11 cellular contexts compared by ENCODE assay signal in the genomic region with DNA sequence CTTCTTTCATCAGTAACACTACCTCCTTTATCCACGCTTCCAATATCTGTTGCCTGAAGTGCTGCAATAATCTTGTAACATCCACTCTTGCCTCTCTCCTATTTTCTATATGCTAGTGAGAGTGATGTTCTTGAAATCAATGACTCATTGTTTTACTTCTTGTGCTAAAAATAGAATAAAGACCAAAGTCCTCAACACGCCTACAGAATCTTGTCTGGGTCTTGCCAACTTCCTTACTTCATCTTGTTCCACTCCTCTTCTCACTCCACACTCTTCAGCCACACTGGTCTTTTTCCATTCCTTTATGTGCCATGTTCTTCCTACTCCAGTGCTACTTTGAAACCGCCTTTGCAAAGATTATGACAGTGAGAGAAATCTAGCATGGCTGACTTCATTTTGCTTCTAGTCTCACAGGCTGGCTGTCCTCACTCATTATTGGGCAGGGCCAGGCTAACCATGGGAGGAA.
DNase-seq lines count a peak whose midpoint lies in the region; ATAC-seq and TF ChIP-seq lines count a peak whose summit lies in the region.
"Had no signal": no experiment of that assay in that cellular context is flagged by ENCODE, and none has a peak within 500 bp of the region (broad histone marks: within the 10 kb centered on the region; RNA-seq: fewer than 3 reads in every experiment).

No MANE protein-coding gene starts in this region.

- H3K4me1 ChIP-seq in cardiac muscle cell (ENCODE audit: low read depth) (peaks cover 33% of the 10 kb centered on the region), testis (peaks cover 14% of the 10 kb centered on the region)

- no peaks in the 10 kb centered on the region for H3K36me3 ChIP-seq in cardiac muscle cell
- H3K36me3 ChIP-seq in testis (ENCODE audit: low read depth, missing control alignments) = no peaks in the 10 kb centered on the region
- H3K36me3 ChIP-seq: neutrophil had no signal

- H3K27ac ChIP-seq in cardiac muscle cell = peak overlapping the region; percentile 60
- H3K27ac ChIP-seq in testis = peak overlapping the region; percentile 18 to 35
- H3K27ac ChIP-seq: C4-2B, neutrophil had no signal

- ATAC-seq in Right ventricle myocardium inferior (no peak), HG03520 (IDR thresholded peaks at IDR 0.05; ENCODE audit: unreplicated experiment) (peak; percentile 67), HG03565 (IDR thresholded peaks at IDR 0.05; ENCODE audit: unreplicated experiment) (no peak)

- 58 to 61% methylated on average over 3 of the region's 3 CpGs for WGBS in testis, 2 donors

- H3K27me3 ChIP-seq in cardiac muscle cell (no peaks in the 10 kb centered on the region), testis (no peaks in the 10 kb centered on the region)
- H3K27me3 ChIP-seq: neutrophil had no signal

- intact Hi-C loops in Right ventricle myocardium inferior (cut with DNase I) = no loop called here
- intact Hi-C loops in testis (cut with DNase I; ENCODE audit: low total_unique reads) = no loop called here

- H3K9me3 ChIP-seq in cardiac muscle cell (ENCODE audit: low read depth) (no peaks in the 10 kb centered on the region), testis (no peaks in the 10 kb centered on the region)
- H3K9me3 ChIP-seq: neutrophil had no signal

- peak in 1 of 2 donors; percentile 78 for DNase-seq in cardiac muscle cell (ENCODE audit: low read depth in 1 of 2, low spot score in 1 of 2)
- DNase-seq in Right ventricle myocardium inferior (ENCODE audit: missing footprints) = no peak
- peak; percentile 73 to 74 for DNase-seq in cardiac fibroblast (ENCODE audit: low read depth in 2 of 2)
- no peak for DNase-seq in testis
- DNase-seq in activated CD4-positive, alpha-beta T cell treated with anti-CD3 and anti-CD28 coated beads, Interleukin-2, amount 50 U/mL, for 1 hour = no peak
- no peak for DNase-seq in NCI-H345 (lab: John Stamatoyannopoulos, UW)
- DNase-seq: activated naive CD8-positive, alpha-beta T cell treated with anti-CD3 and anti-CD28 coated beads, Interleukin-2, amount 10 ng/mL, durations not matched to agents 7 days and 5 days had no signal

- TF ChIP-seq CTCF in cardiac muscle cell (IDR thresholded peaks at IDR 0.05; ENCODE audit: low read depth, low read length) (no peak), cardiac fibroblast (IDR thresholded peaks at IDR 0.05; ENCODE audit: low read depth, low read length) (no peak), testis (IDR thresholded peaks at IDR 0.05) (no peak)

- H3K4me3 ChIP-seq in cardiac muscle cell (no peak overlapping the region), cardiac fibroblast (replicated peaks in 1 of 2; ENCODE audit: low read depth in 2 of 2, low read length in 2 of 2) (no peak overlapping the region), testis (no peak overlapping the region)

- no peak for TF ChIP-seq POLR2A in testis (IDR thresholded peaks at IDR 0.05)

Comparison
In these comparisons a context has a peak if more than half of its experiments do, and no peak if none do; other contexts are left out.
1. DNase-seq: peak in cardiac fibroblast (2 of 2); none in Right ventricle myocardium inferior (single experiment), testis (single experiment), activated CD4-positive, alpha-beta T cell treated with anti-CD3 and anti-CD28 coated beads, Interleukin-2, amount 50 U/mL, for 1 hour (single experiment) and NCI-H345 (single experiment).